ENCODE assay signal across 8 cellular contexts in the genomic region with DNA sequence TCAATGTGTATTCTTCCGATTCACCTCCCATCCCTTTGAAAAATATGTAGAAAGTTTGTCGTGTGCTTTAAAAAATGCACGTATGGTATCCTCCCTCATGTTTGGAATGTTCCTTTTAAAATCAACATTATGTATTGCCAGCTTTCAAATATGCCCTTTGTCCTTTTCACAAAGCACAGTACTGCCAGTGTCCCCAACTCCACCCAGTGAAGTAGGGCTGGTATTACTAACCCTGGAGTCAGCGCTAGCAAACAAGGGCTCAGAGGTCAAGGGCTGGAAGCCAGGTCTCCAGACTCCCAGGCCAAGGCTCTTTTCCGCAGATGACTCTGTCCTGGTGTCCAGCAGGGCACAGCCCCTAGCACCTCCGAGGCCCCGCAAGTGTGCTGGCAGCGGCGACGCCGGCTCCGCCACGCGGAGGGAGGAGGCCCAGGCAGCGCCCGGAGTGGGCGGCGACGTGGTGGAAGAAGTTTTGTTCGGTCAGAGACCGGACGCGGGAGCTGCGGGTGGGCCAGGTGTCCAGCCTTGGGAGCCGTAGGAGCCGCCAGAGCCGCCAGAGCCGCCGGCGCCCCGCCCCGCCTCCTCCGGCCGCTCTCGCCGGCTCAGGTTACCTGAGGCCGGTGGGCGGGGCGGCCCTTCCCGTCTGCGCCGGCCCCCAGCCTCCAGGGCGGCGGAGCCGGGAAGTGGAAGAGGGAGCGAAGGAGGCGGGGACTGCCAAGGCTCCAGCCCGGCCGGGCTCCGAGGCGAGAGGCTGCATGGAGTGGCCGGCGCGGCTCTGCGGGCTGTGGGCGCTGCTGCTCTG. TPM values are rescaled to one million over a fixed set of nuclear protein-coding genes. Genes with fewer than 3 reads are reported as not detected.
DNase-seq lines count a peak whose midpoint lies in the region; ATAC-seq and TF ChIP-seq lines count a peak whose summit lies in the region.

Gene IL13RA1 (plus strand): TSS at position 720 of the 799 bp plus-strand sequence. CDS start 33 bp downstream, at position 753.

- peaks cover 9% of the 10 kb centered on the region for H3K27me3 Mint-ChIP-seq in T-helper 17 cell
- H3K27me3 Mint-ChIP-seq in dendritic cell treated with granulocyte-macrophage colony-stimulating factor and Interleukin-4, amounts not matched to agents 40 ng/mL and 50 ng/mL, for 4 days, result no peaks in the 10 kb centered on the region

- no peaks in the 10 kb centered on the region for H4K20me1 ChIP-seq in DOHH2 (ENCODE audit: control insufficient read depth, insufficient read depth, low read depth, low read length)

- H3K9me3 Mint-ChIP-seq in dendritic cell treated with granulocyte-macrophage colony-stimulating factor and Interleukin-4, amounts not matched to agents 40 ng/mL and 50 ng/mL, for 4 days, result peaks cover 3% of the 10 kb centered on the region

- H3K9me2 ChIP-seq in DOHH2 (replicated peaks; ENCODE audit: control insufficient read depth, low read length), result no peaks in the 10 kb centered on the region

- ATAC-seq in T-helper 17 cell (peak; percentile 48), left lobe of liver (peak; percentile 84)

- peaks cover 18% of the 10 kb centered on the region for H3K4me1 ChIP-seq in DOHH2 (ENCODE audit: control insufficient read depth, low read length)

- H3K79me2 ChIP-seq in DOHH2 (ENCODE audit: control insufficient read depth, low read length), result no peaks in the 10 kb centered on the region

- TF ChIP-seq CTCF in DOHH2 (IDR thresholded peaks at IDR 0.05; ENCODE audit: low read depth, low read length, poor library complexity, severe bottlenecking), result no peak

- peaks cover 25% of the 10 kb centered on the region for H3K27me3 ChIP-seq in DOHH2 (ENCODE audit: control insufficient read depth, low read length)

- no peak within 1 kb of the TSS for H3K27ac Mint-ChIP-seq in T-helper 17 cell
- peak within 1 kb of the TSS; percentile 90 for H3K27ac Mint-ChIP-seq in dendritic cell treated with granulocyte-macrophage colony-stimulating factor and Interleukin-4, amounts not matched to agents 40 ng/mL and 50 ng/mL, for 4 days

- peak within 1 kb of the TSS; percentile 54 for H3K4me3 ChIP-seq in DOHH2 (ENCODE audit: low read length)

- no peaks in the 10 kb centered on the region for H3K36me3 Mint-ChIP-seq in T-helper 17 cell (ENCODE audit: low read depth)
- H3K36me3 Mint-ChIP-seq in dendritic cell treated with granulocyte-macrophage colony-stimulating factor and Interleukin-4, amounts not matched to agents 40 ng/mL and 50 ng/mL, for 4 days (ENCODE audit: low read depth), result peaks cover 11% of the 10 kb centered on the region

- H3K4me2 ChIP-seq in DOHH2 (ENCODE audit: low read length), result peak within 1 kb of the TSS; percentile 58

- intact Hi-C loops in dendritic cell treated with granulocyte-macrophage colony-stimulating factor and Interleukin-4, amounts not matched to agents 40 ng/mL and 50 ng/mL, for 4 days (cut with micrococcal nuclease), result no loop called here

- H3K4me1 Mint-ChIP-seq in T-helper 17 cell, result no peaks in the 10 kb centered on the region
- peaks cover 73% of the 10 kb centered on the region for H3K4me1 Mint-ChIP-seq in dendritic cell treated with granulocyte-macrophage colony-stimulating factor and Interleukin-4, amounts not matched to agents 40 ng/mL and 50 ng/mL, for 4 days (ENCODE audit: low read depth)

- peak within 1 kb of the TSS; percentile 77 for H3K4me3 Mint-ChIP-seq in T-helper 17 cell
- H3K4me3 Mint-ChIP-seq in dendritic cell treated with granulocyte-macrophage colony-stimulating factor and Interleukin-4, amounts not matched to agents 40 ng/mL and 50 ng/mL, for 4 days, result peak within 1 kb of the TSS; percentile 80

- H3K36me3 ChIP-seq in DOHH2 (ENCODE audit: control insufficient read depth, low read length), result no peaks in the 10 kb centered on the region

- H3F3A ChIP-seq in DOHH2 (ENCODE audit: control insufficient read depth, insufficient read depth), result no peaks in the 10 kb centered on the region

- H3K27ac ChIP-seq in DOHH2 (ENCODE audit: low read depth, low read length), result no peak within 1 kb of the TSS

- DNase-seq in HCEC 1CT, result peak; percentile 81
- DNase-seq in NCI-H1436 treated with DMSO at 0.1 percent for 48 hours (lab: John Stamatoyannopoulos, UW), result peak; percentile 35
- DNase-seq in T-helper 17 cell, result peak in 1 of 3 donors; percentile 12
- DNase-seq in left lobe of liver (ENCODE audit: low spot score), result peak; percentile 90
- DNase-seq in stimulated activated CD4-positive, alpha-beta T cell treated with anti-CD3 and anti-CD28 coated beads, Interleukin-4, amount 100 ng/mL, for 24 hours, result peak; percentile 3
- no peak for DNase-seq in stimulated activated naive CD4-positive, alpha-beta T cell treated with Interleukin-2 at 50 U/mL for 16 hours (lab: John Stamatoyannopoulos, UW)

- H3K9me3 ChIP-seq in DOHH2 (ENCODE audit: control insufficient read depth, insufficient read depth, low read length), result no peaks in the 10 kb centered on the region
- H3K9me3 ChIP-seq in T-helper 17 cell (ENCODE audit: control insufficient read depth, low read length, poor library complexity, severe bottlenecking), result no peaks in the 10 kb centered on the region

RNA-seq across cellular contexts. Expression of gene IL13RA1, which starts in this region (rescaled TPM):
- 1 to 10 TPM in 1 of 2 donors, under 1 TPM in 1; 0.94 to 2.2 TPM for total RNA-seq in T-helper 17 cell
- total RNA-seq in left lobe of liver, result 72.5 TPM

Comparison
In these comparisons a context has a peak if more than half of its experiments do, and no peak if none do; other contexts are left out.
1. RNA of gene IL13RA1 (total RNA-seq): 72.5 TPM in left lobe of liver (single experiment); 0.94 to 2.2 TPM in T-helper 17 cell; every median in the first group is over 10 times any median in the second.